In genomic region chr12:47159348-47159747, GRCh38 we compare ENCODE assay signal across 32 cellular contexts.
"Had no signal": no experiment of that assay in that cellular context is flagged by ENCODE, and none has a peak within 500 bp of the region (broad histone marks: within the 10 kb centered on the region; RNA-seq: fewer than 3 reads in every experiment).

No MANE protein-coding gene starts in this region.

- H3K27me3 Mint-ChIP-seq: activated B cell treated with CpG ODN at 0.5 μM for 24 hours; activated CD4-positive, alpha-beta memory T cell treated with anti-CD3 and anti-CD28 coated beads for 36 hours; activated CD4-positive, alpha-beta T cell treated with anti-CD3 and anti-CD28 coated beads, Interleukin-2, amount 10 ng/mL, durations not matched to agents 24 days and 14 days; activated CD8-positive, alpha-beta T cell treated with anti-CD3 and anti-CD28 coated beads for 36 hours; activated naive CD8-positive, alpha-beta T cell treated with anti-CD3 and anti-CD28 coated beads for 36 hours; activated T-cell treated with anti-CD3 and anti-CD28 coated beads, Interleukin-2, amount 50 U/mL, for 24 hours; activated T-helper 17 cell treated with anti-CD3 and anti-CD28 coated beads, Interleukin-2, amount 50 U/mL, for 72 hours; T-cell had no signal

- H3K4me1 ChIP-seq: breast epithelium had no signal

- H3K36me3 ChIP-seq: adrenal gland, brain microvascular endothelial cell, breast epithelium had no signal

- H3K4me3 ChIP-seq: adrenal gland, body of pancreas, breast epithelium had no signal

- H3K4me3 Mint-ChIP-seq: activated B cell treated with CpG ODN at 0.5 μM for 24 hours; activated CD4-positive, alpha-beta memory T cell treated with anti-CD3 and anti-CD28 coated beads for 36 hours; activated CD4-positive, alpha-beta T cell treated with anti-CD3 and anti-CD28 coated beads, Interleukin-2, amount 10 ng/mL, durations not matched to agents 24 days and 14 days; activated CD8-positive, alpha-beta T cell treated with anti-CD3 and anti-CD28 coated beads for 36 hours; activated naive CD4-positive, alpha-beta T cell treated with anti-CD3 and anti-CD28 coated beads for 36 hours; activated naive CD8-positive, alpha-beta T cell treated with anti-CD3 and anti-CD28 coated beads for 36 hours; activated T-cell treated with anti-CD3 and anti-CD28 coated beads, Interleukin-2, amount 50 U/mL, for 24 hours; activated T-helper 1 cell treated with anti-CD3 and anti-CD28 coated beads, Interleukin-12 subunit alpha, Interleukin-12 subunit beta, Interleukin-2, Interleukin-4 antibody, amounts not matched to agents 30 ng/mL and 10 ng/mL and 1 ng/mL, durations not matched to agents 14 hours and 24 hours and 36 hours; activated T-helper 17 cell treated with anti-CD3 and anti-CD28 coated beads, Interleukin-2, amount 50 U/mL, for 72 hours; T-cell; T-helper 2 cell treated with Interferon-gamma antibody and Interleukin-4, amounts not matched to agents 5 μg/mL and 100 μg/mL, for 36 hours had no signal

- FAIRE-seq: TTC549 had no signal

- H3K27me3 ChIP-seq: adrenal gland, body of pancreas, brain microvascular endothelial cell, breast epithelium had no signal

- H3K27ac ChIP-seq: adrenal gland, body of pancreas, brain microvascular endothelial cell, breast epithelium, VCaP had no signal

- DNase-seq: activated B cell treated with CpG ODN at 0.5 μM for 24 hours; activated CD4-positive, alpha-beta memory T cell treated with anti-CD3 and anti-CD28 coated beads for 36 hours; activated CD4-positive, alpha-beta T cell treated with anti-CD3 and anti-CD28 coated beads for 4 hours; activated CD4-positive, alpha-beta T cell treated with anti-CD3 and anti-CD28 coated beads, Interleukin-2, amount 10 ng/mL, durations not matched to agents 24 days and 14 days; activated CD4-positive, alpha-beta T cell treated with anti-CD3 and anti-CD28 coated beads, Interleukin-2, amount 50 U/mL, for 1 hour; activated CD4-positive, alpha-beta T cell treated with anti-CD3 and anti-CD28 coated beads, Interleukin-2, amount 50 U/mL, for 4 hours; activated CD4-positive, CD25-positive, alpha-beta regulatory T cell treated with anti-CD3 and anti-CD28 coated beads, Interleukin-2, amount 50 U/mL, for 72 hours; activated CD8-positive, alpha-beta memory T cell treated with anti-CD3 and anti-CD28 coated beads, Interleukin-2, amount 50 U/mL, for 4 hours; activated CD8-positive, alpha-beta T cell treated with anti-CD3 and anti-CD28 coated beads for 36 hours; activated effector memory CD4-positive, alpha-beta T cell treated with anti-CD3 and anti-CD28 coated beads, Interleukin-2, amount 50 U/mL, for 16 hours; activated gamma-delta T cell treated with Interleukin-2 at 50 U/mL for 16 hours; activated naive CD4-positive, alpha-beta T cell; activated naive CD4-positive, alpha-beta T cell treated with anti-CD3 and anti-CD28 coated beads for 36 hours; activated naive CD8-positive, alpha-beta T cell treated with anti-CD3 and anti-CD28 coated beads for 36 hours; activated T-cell treated with anti-CD3 and anti-CD28 coated beads, Interleukin-2, amount 50 U/mL, for 24 hours; activated T-cell treated with anti-CD3 and anti-CD28 coated beads, Interleukin-2, amount 50 U/mL, for 48 hours; adrenal gland; amniotic stem cell; aorta; body of pancreas; brain microvascular endothelial cell; central memory CD4-positive, alpha-beta T cell; T-cell; T-helper 2 cell; T-helper 9 cell had no signal

- ATAC-seq: activated CD8-positive, alpha-beta T cell treated with anti-CD3 and anti-CD28 coated beads for 36 hours; activated naive CD4-positive, alpha-beta T cell treated with anti-CD3 and anti-CD28 coated beads, Interleukin-2, amount 50 U/mL, for 72 hours; activated T-helper 17 cell treated with anti-CD3 and anti-CD28 coated beads, Interleukin-2, amount 50 U/mL, for 72 hours; body of pancreas; T-cell had no signal

- H3K27ac Mint-ChIP-seq: activated B cell treated with CpG ODN at 0.5 μM for 24 hours; activated CD4-positive, alpha-beta memory T cell treated with anti-CD3 and anti-CD28 coated beads for 36 hours; activated CD4-positive, alpha-beta T cell treated with anti-CD3 and anti-CD28 coated beads, Interleukin-2, amount 10 ng/mL, durations not matched to agents 24 days and 14 days; activated CD8-positive, alpha-beta T cell treated with anti-CD3 and anti-CD28 coated beads for 36 hours; activated naive CD4-positive, alpha-beta T cell treated with anti-CD3 and anti-CD28 coated beads for 36 hours; activated naive CD4-positive, alpha-beta T cell treated with anti-CD3 and anti-CD28 coated beads, Interleukin-2, amount 50 U/mL, for 72 hours; activated naive CD8-positive, alpha-beta T cell treated with anti-CD3 and anti-CD28 coated beads for 36 hours; activated T-cell treated with anti-CD3 and anti-CD28 coated beads, Interleukin-2, amount 50 U/mL, for 24 hours; activated T-helper 1 cell treated with anti-CD3 and anti-CD28 coated beads, Interleukin-12 subunit alpha, Interleukin-12 subunit beta, Interleukin-2, Interleukin-4 antibody, amounts not matched to agents 30 ng/mL and 10 ng/mL and 1 ng/mL, durations not matched to agents 14 hours and 24 hours and 36 hours; activated T-helper 17 cell treated with anti-CD3 and anti-CD28 coated beads, Interleukin-2, amount 50 U/mL, for 72 hours; T-helper 2 cell treated with Interferon-gamma antibody and Interleukin-4, amounts not matched to agents 5 μg/mL and 100 μg/mL, for 36 hours had no signal

- H3K9me3 ChIP-seq: adrenal gland, body of pancreas, breast epithelium had no signal
